14 cellular contexts compared by ENCODE assay signal in the genomic region with DNA sequence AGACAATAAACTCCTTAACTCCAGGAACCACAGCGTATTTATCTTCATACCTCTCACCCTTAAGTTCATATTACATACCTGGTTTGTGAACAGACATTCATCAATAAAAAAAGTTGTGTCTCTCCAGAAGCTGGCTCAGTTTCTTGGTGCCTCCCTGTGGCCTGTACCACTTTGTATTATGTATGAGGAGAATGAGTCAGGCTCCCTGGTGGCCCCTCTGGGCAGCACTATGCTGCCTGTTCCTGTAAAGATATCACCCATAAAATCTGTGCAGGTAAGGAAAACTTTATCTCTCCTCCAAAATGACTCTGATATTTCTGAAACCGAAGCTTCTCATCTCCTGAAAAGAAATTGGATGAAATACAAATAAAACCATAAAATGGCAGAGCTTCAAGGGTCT.
DNase-seq lines count a peak whose midpoint lies in the region; ATAC-seq and TF ChIP-seq lines count a peak whose summit lies in the region.
"Had no signal": no experiment of that assay in that cellular context is flagged by ENCODE, and none has a peak within 500 bp of the region (broad histone marks: within the 10 kb centered on the region; RNA-seq: fewer than 3 reads in every experiment).

No MANE protein-coding gene starts in this region.

- no peaks in the 10 kb centered on the region for H3K4me1 ChIP-seq in H9 (ENCODE audit: insufficient read depth, low read length)

- H3K9me3 Mint-ChIP-seq in H9: no peaks in the 10 kb centered on the region
- H3K9me3 Mint-ChIP-seq in progenitor cell of endocrine pancreas (ENCODE audit: low read depth): peaks cover 13% of the 10 kb centered on the region
- H3K9me3 Mint-ChIP-seq: CD4-positive, alpha-beta T cell had no signal

- no peak overlapping the region for H2BK20ac ChIP-seq in H9 (ENCODE audit: low read depth, low read length, poor library complexity, severe bottlenecking)

- no peaks in the 10 kb centered on the region for H4K20me1 ChIP-seq in H9 (ENCODE audit: control insufficient read depth, insufficient read depth, insufficient read length)

- no peak overlapping the region for H3K23ac ChIP-seq in H9 (ENCODE audit: insufficient read length, low read depth, low read length)

- no peaks in the 10 kb centered on the region for H3K36me3 Mint-ChIP-seq in H9 (ENCODE audit: insufficient read depth in 1 of 3, low read depth in 3 of 3)
- H3K36me3 Mint-ChIP-seq in progenitor cell of endocrine pancreas (ENCODE audit: insufficient read depth): peaks cover 1% of the 10 kb centered on the region

- no peak overlapping the region for H2AFZ ChIP-seq in H9 (ENCODE audit: low read length)
- H2AFZ ChIP-seq: PC-9 had no signal

- H2BK120ac ChIP-seq in H9 (ENCODE audit: low read depth, low read length, poor library complexity, severe bottlenecking): no peak overlapping the region

- H4K8ac ChIP-seq in H9 (replicated peaks; ENCODE audit: insufficient read length, low read depth, low read length): no peak overlapping the region

- no peak overlapping the region for H3K56ac ChIP-seq in H9 (ENCODE audit: insufficient read length, low read depth, low read length)

- no CpG with 5 or more reads among the region's 2 CpGs for WGBS in H9 (ENCODE audit: extremely low coverage, insufficient read length, low lambda C conversion rate)

- H3K14ac ChIP-seq in H9 (ENCODE audit: insufficient read depth, low read length): no peak overlapping the region

- H3K4me2 ChIP-seq in H9 (ENCODE audit: insufficient read depth, insufficient read length, low read length): no peak overlapping the region
- H3K4me2 ChIP-seq: PC-9 had no signal

- H3T11ph ChIP-seq in H9 (ENCODE audit: low read length): no peak overlapping the region

- no peak overlapping the region for H4K5ac ChIP-seq in H9 (ENCODE audit: insufficient read length, low read depth, low read length)

- no peak overlapping the region for H3K18ac ChIP-seq in H9 (ENCODE audit: insufficient read length, low read depth, low read length)

- H3K4me1 Mint-ChIP-seq in H9: no peaks in the 10 kb centered on the region
- H3K4me1 Mint-ChIP-seq in progenitor cell of endocrine pancreas (ENCODE audit: low read depth): peaks cover 19% of the 10 kb centered on the region
- H3K4me1 Mint-ChIP-seq: B cell had no signal

- ATAC-seq in GM18858 (IDR thresholded peaks at IDR 0.05; ENCODE audit: unreplicated experiment) (no peak), HG03520 (IDR thresholded peaks at IDR 0.05; ENCODE audit: unreplicated experiment) (no peak)

- DNase-seq in H9 (no peak), RPMI7951 (ENCODE audit: low read depth) (peak; percentile 19), glomerular visceral epithelial cell (ENCODE audit: extremely low spot score) (peak; percentile 23), progenitor cell of endocrine pancreas (ENCODE audit: low spot score, unreplicated experiment) (no peak), GDM1 (lab: John Stamatoyannopoulos, UW) (no peak)
- DNase-seq: CD4-positive, alpha-beta T cell; DMS79; NCI-H1436 treated with DMSO at 0.1 percent for 48 hours; NCI-H345; PC-9; Right ventricle myocardium superior had no signal

- H3K27ac Mint-ChIP-seq in H9 (no peak overlapping the region), progenitor cell of endocrine pancreas (no peak overlapping the region)
- H3K27ac Mint-ChIP-seq: B cell; CD4-positive, alpha-beta T cell had no signal

- no peaks in the 10 kb centered on the region for H3K79me2 ChIP-seq in H9 (ENCODE audit: insufficient read depth, low read length)

- TF ChIP-seq CTCF in H9 (conservative IDR thresholded peaks at IDR 0.05) (0 out of 3 replicates have a peak, but pooled peaks have one; percentile 24), progenitor cell of endocrine pancreas (IDR thresholded peaks at IDR 0.05; ENCODE audit: unreplicated experiment) (peak; percentile 11)

- H3K27me3 Mint-ChIP-seq in H9 (ENCODE audit: low read depth): peaks cover 41% of the 10 kb centered on the region
- peaks cover 12% of the 10 kb centered on the region for H3K27me3 Mint-ChIP-seq in progenitor cell of endocrine pancreas
- H3K27me3 Mint-ChIP-seq: B cell; CD4-positive, alpha-beta T cell had no signal

- H3K79me1 ChIP-seq in H9 (ENCODE audit: insufficient read depth, low read depth, low read length, poor library complexity, severe bottlenecking): no peaks in the 10 kb centered on the region

- H3K23me2 ChIP-seq in H9 (ENCODE audit: insufficient read length, low read depth, low read length, poor library complexity, severe bottlenecking): no peaks in the 10 kb centered on the region

- no peaks in the 10 kb centered on the region for H3K27me3 ChIP-seq in H9 (ENCODE audit: insufficient read depth, low read length)

- H2AK5ac ChIP-seq in H9 (ENCODE audit: insufficient read length, low read length): no peak overlapping the region

- H3K9ac ChIP-seq in H9 (ENCODE audit: extremely low read depth, insufficient read length, low read length): no peak overlapping the region

- H3K9me3 ChIP-seq in H9 (ENCODE audit: control insufficient read depth, low read depth, low read length): no peaks in the 10 kb centered on the region

- H2BK15ac ChIP-seq in H9 (ENCODE audit: low read depth, low read length): no peak overlapping the region

- no peak overlapping the region for H4K91ac ChIP-seq in H9 (ENCODE audit: insufficient read length, low read depth, low read length)

- no peak overlapping the region for H3K27ac ChIP-seq in H9 (ENCODE audit: insufficient read length, low read depth, low read length)
- H3K27ac ChIP-seq: PC-9 had no signal

- no peak overlapping the region for H3K4ac ChIP-seq in H9 (ENCODE audit: low read depth, low read length)

- H2BK12ac ChIP-seq in H9 (ENCODE audit: insufficient read length, low read depth, low read length): no peak overlapping the region

- H2BK5ac ChIP-seq in H9 (ENCODE audit: insufficient read length, low read length): no peak overlapping the region

- H3K4me3 Mint-ChIP-seq in H9 (no peak overlapping the region), progenitor cell of endocrine pancreas (ENCODE audit: low read depth) (no peak overlapping the region)
- H3K4me3 Mint-ChIP-seq: B cell; CD4-positive, alpha-beta T cell had no signal

Comparison
In these comparisons a context has a peak if more than half of its experiments do, and no peak if none do; other contexts are left out.
1. DNase-seq: peak in RPMI7951 (single experiment) and glomerular visceral epithelial cell (single experiment); none in H9 (single experiment), progenitor cell of endocrine pancreas (single experiment) and GDM1 (single experiment).